8 cellular contexts compared by ENCODE assay signal in genomic region chr5:132866342-132867045, GRCh38. TPM values are rescaled to one million over a fixed set of nuclear protein-coding genes. Genes with fewer than 3 reads are reported as not detected.
A peak's percentile ranks its signal among the peaks of the same experiment; 100 is the strongest.
DNase-seq lines count a peak whose midpoint lies in the region; ATAC-seq and TF ChIP-seq lines count a peak whose summit lies in the region.

Gene GDF9 (minus strand): TSS chr5:132866469. CDS start chr5:132864533, 1,936 bp downstream.
Gene UQCRQ (plus strand): TSS chr5:132866642. CDS start chr5:132866882, 240 bp downstream.

- peaks cover 20% of the 10 kb centered on the region for H3K79me2 ChIP-seq in OCI-LY3 (ENCODE audit: low read length)

- DNase-seq in DMS114 treated with DMSO at 0.1 percent for 48 hours (lab: John Stamatoyannopoulos, UW; ENCODE audit: unreplicated experiment) (peak; percentile 98), HuH-7.5 (ENCODE audit: low spot score) (peak; percentile 84), activated T-cell treated with anti-CD3 and anti-CD28 coated beads for 4 hours (peak; percentile 85), epithelial cell of esophagus (ENCODE audit: low read depth) (peak; percentile 100)
- DNase-seq in stimulated activated CD8-positive, alpha-beta memory T cell treated with anti-CD3 and anti-CD28 coated beads, Interleukin-4, amount 100 ng/mL, for 1 hour (ENCODE audit: low read depth in 2 of 2, low spot score in 1 of 2), result peak; percentile 67 to 82

- TF ChIP-seq CTCF in OCI-LY3 (IDR thresholded peaks at IDR 0.05; ENCODE audit: low read depth, low read length) (peak; percentile 30), epithelial cell of esophagus (IDR thresholded peaks at IDR 0.05; ENCODE audit: insufficient read depth, low read depth, low read length, missing control alignments) (peak; percentile 23)

- H3K9ac ChIP-seq in OCI-LY3 (ENCODE audit: low read length), result peak within 1 kb of the TSS; percentile 86

- peaks cover 14% of the 10 kb centered on the region for H3K4me1 ChIP-seq in OCI-LY3 (ENCODE audit: low read length)
- peaks cover 18% of the 10 kb centered on the region for H3K4me1 ChIP-seq in mononuclear cell (ENCODE audit: insufficient read depth, low read length)

- peak within 1 kb of the TSS; percentile 98 for H3K4me2 ChIP-seq in OCI-LY3 (ENCODE audit: low read length)

- H3K27me3 ChIP-seq in OCI-LY3 (ENCODE audit: low read depth, low read length) (no peaks in the 10 kb centered on the region), mononuclear cell (ENCODE audit: insufficient read depth, low read length) (no peaks in the 10 kb centered on the region)

- ATAC-seq in GM21526 (IDR thresholded peaks at IDR 0.05; ENCODE audit: low FRiP score, unreplicated experiment), result peak; percentile 97

- H3K4me3 ChIP-seq in OCI-LY3 (ENCODE audit: low read length) (peak within 1 kb of the TSS; percentile 99), epithelial cell of esophagus (ENCODE audit: low read length) (peak within 1 kb of the TSS; percentile 84), mononuclear cell (ENCODE audit: low read length) (peak within 1 kb of the TSS; percentile 63)

- H3K9me3 ChIP-seq in OCI-LY3 (ENCODE audit: insufficient read depth, low read length), result no peaks in the 10 kb centered on the region
- no peaks in the 10 kb centered on the region for H3K9me3 ChIP-seq in mononuclear cell (ENCODE audit: low read depth, low read length)

- peak within 1 kb of the TSS; percentile 72 for H2AFZ ChIP-seq in OCI-LY3 (ENCODE audit: low read depth, low read length)

- H4K20me1 ChIP-seq in OCI-LY3 (ENCODE audit: insufficient read depth, low read length), result no peaks in the 10 kb centered on the region

- H3K27ac ChIP-seq in OCI-LY3 (ENCODE audit: low read length), result peak within 1 kb of the TSS; percentile 29; the same call in 1 of the 2 replicates

- peaks cover 8% of the 10 kb centered on the region for H3K36me3 ChIP-seq in OCI-LY3 (replicated peaks; ENCODE audit: low read depth, low read length)

RNA-seq across cellular contexts. Expression of gene GDF9, which starts in this region (rescaled TPM):
- 0.42 TPM for total RNA-seq in mononuclear cell

RNA-seq across cellular contexts. Expression of gene UQCRQ, which starts in this region (rescaled TPM):
- total RNA-seq in mononuclear cell, result 52.3 TPM

Comparison
In these comparisons a context has a peak if more than half of its experiments do, and no peak if none do; other contexts are left out.
1. Peak in every context shown above with its lines: DNase-seq, ATAC-seq, H3K4me3 ChIP-seq and H3K27ac ChIP-seq.